ENCODE assay signal across 8 cellular contexts in the genomic region with DNA sequence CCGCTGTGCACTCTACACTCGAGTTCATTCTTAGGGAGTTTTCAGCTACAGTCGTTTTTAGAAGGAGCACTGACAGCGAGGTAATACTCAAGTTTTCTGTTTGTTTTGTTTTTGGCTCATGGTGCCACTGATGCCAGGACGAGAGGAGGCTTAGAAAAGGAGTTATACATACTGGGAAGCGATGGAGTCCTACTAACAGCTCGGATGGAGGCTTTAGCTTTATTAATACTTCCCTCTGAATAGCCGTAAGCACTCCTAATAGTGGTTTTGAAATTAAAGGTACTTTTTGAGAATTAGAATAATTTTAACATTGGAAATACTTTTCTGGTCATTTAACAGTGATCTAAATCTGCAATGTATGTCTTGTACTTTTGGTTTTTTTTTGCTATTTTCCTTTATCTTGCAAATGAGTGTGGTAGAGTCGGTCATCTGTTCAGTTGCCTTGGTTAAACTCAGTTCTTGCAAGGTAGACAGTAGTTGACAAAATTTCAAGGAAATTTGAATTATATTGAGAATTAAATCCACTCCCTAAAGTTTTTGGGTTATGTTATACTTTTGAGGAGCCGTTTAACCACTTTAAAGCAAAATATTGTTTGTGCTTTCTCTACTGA. TPM values are rescaled to one million over a fixed set of nuclear protein-coding genes. Genes with fewer than 3 reads are reported as not detected.
DNase-seq lines count a peak whose midpoint lies in the region; ATAC-seq and TF ChIP-seq lines count a peak whose summit lies in the region.

No MANE protein-coding gene starts in this region.

- peaks cover 0 to 24% (median 5%) of the 10 kb centered on the region in 3 donors for H3K36me3 Mint-ChIP-seq in naive thymus-derived CD8-positive, alpha-beta T cell

- DNase-seq in BJ (ENCODE audit: low read depth) (no peak), LNCaP clone FGC (ENCODE audit: low read depth) (no peak), NCI-H2081 treated with DMSO at 0.1 percent for 48 hours (lab: John Stamatoyannopoulos, UW) (no peak), GM19238 (ENCODE audit: insufficient read length, low spot score) (no peak), NCI-H446 treated with DMSO at 0.1 percent for 48 hours (lab: John Stamatoyannopoulos, UW) (no peak)
- no peak for DNase-seq in naive thymus-derived CD8-positive, alpha-beta T cell

- no peak for ATAC-seq in naive thymus-derived CD8-positive, alpha-beta T cell
- ATAC-seq in HG03520 (IDR thresholded peaks at IDR 0.05; ENCODE audit: unreplicated experiment) = no peak

- H3K36me3 ChIP-seq in BJ (ENCODE audit: control insufficient read depth, insufficient read depth, low read length) (no peaks in the 10 kb centered on the region; the same call in 1 of the 2 replicates), duodenal mucosa (ENCODE audit: control insufficient read depth in 1 of 2, insufficient read depth in 2 of 2, low read length in 2 of 2) (peaks cover 0 to 3% of the 10 kb centered on the region in 2 donors)

- H3K4me3 Mint-ChIP-seq in naive thymus-derived CD8-positive, alpha-beta T cell = peak overlapping the region; percentile 88 to 99 (median 94)

- H3K4me1 Mint-ChIP-seq in naive thymus-derived CD8-positive, alpha-beta T cell = peaks cover 21 to 70% (median 52%) of the 10 kb centered on the region in 4 donors

- peak; percentile 1; the same call in 1 of the 2 replicates for TF ChIP-seq CTCF in BJ (IDR thresholded peaks at IDR 0.05; ENCODE audit: insufficient read depth, low read depth, low read length)
- no peak for TF ChIP-seq CTCF in LNCaP clone FGC (IDR thresholded peaks at IDR 0.05; ENCODE audit: control insufficient read depth, extremely low read depth, insufficient read depth)

- no peaks in the 10 kb centered on the region for H3K9me3 ChIP-seq in duodenal mucosa (ENCODE audit: control insufficient read depth in 1 of 2, low read length in 2 of 2)

- H3K27ac Mint-ChIP-seq in naive thymus-derived CD8-positive, alpha-beta T cell = peak overlapping the region; percentile 84 to 100 (median 98)

- peak overlapping the region; percentile 100 for H3K4me3 ChIP-seq in BJ (ENCODE audit: low read depth, low read length)
- peak overlapping the region; percentile 86 for H3K4me3 ChIP-seq in LNCaP clone FGC (ENCODE audit: low read depth, low read length)
- peak overlapping the region; percentile 67 to 89 for H3K4me3 ChIP-seq in duodenal mucosa (ENCODE audit: low read depth in 1 of 2, low read length in 2 of 2)

- peak overlapping the region; percentile 96 for H3K27ac ChIP-seq in duodenal mucosa (ENCODE audit: low read depth, low read length)

- H3K27me3 ChIP-seq in BJ (ENCODE audit: control insufficient read depth, insufficient read depth, low read length) = no peaks in the 10 kb centered on the region
- H3K27me3 ChIP-seq in duodenal mucosa (ENCODE audit: control insufficient read depth in 1 of 2, insufficient read depth in 2 of 2, low read length in 2 of 2) = no peaks in the 10 kb centered on the region

- peaks cover 0 to 6% (median 0%) of the 10 kb centered on the region in 5 donors for H3K27me3 Mint-ChIP-seq in naive thymus-derived CD8-positive, alpha-beta T cell

- CTCF ChIA-PET in BJ (lab: Yijun Ruan, JAX) = interaction anchor here (3.1 kb wide), 1 partner anchor 22 kb away, joined by 22 read pairs; no protein-coding TSS in a partner anchor

- H3K4me1 ChIP-seq in duodenal mucosa (ENCODE audit: control insufficient read depth in 1 of 2, insufficient read depth in 2 of 2, low read length in 2 of 2) = peaks cover 16 to 33% of the 10 kb centered on the region in 2 donors

- H3K9me3 Mint-ChIP-seq in naive thymus-derived CD8-positive, alpha-beta T cell = no peaks in the 10 kb centered on the region

- POLR2A ChIA-PET in BJ (lab: Charles Lee) = interaction anchor here (0.5 to 0.7 kb wide), 2 partner anchors 510 to 627 kb away, joined by 3 to 7 read pairs; no protein-coding TSS in a partner anchor
- POLR2A ChIA-PET in naive thymus-derived CD8-positive, alpha-beta T cell (lab: Charles Lee) = interaction anchor here (0.6 to 4.0 kb wide), 15 partner anchors 8 to 885 kb away, joined by 3 to 67 read pairs (median 14); partner anchors contain the start of genes CBLL1, COG5, DUS4L and NAMPT

- peak overlapping the region; percentile 22 to 91 for H3K9ac ChIP-seq in duodenal mucosa (ENCODE audit: low read depth in 1 of 2, low read length in 2 of 2)

RNA-seq across cellular contexts. Expression of gene HBP1, which starts 1.4 kb away (rescaled TPM):
- 49.9 and 78.7 TPM in 2 replicates for polyA plus RNA-seq in BJ (2011; rRNA removed)
- polyA minus RNA-seq in BJ (2011; rRNA and poly(A)+ RNA removed) = 46.0 and 54.4 TPM in 2 replicates
- 100 to 1,000 TPM; 135 to 136 TPM for total RNA-seq in naive thymus-derived CD8-positive, alpha-beta T cell
- polyA plus RNA-seq in naive thymus-derived CD8-positive, alpha-beta T cell = 10 to 100 TPM; 49.6 to 55.6 (median 50.3) TPM
